In the genomic region with DNA sequence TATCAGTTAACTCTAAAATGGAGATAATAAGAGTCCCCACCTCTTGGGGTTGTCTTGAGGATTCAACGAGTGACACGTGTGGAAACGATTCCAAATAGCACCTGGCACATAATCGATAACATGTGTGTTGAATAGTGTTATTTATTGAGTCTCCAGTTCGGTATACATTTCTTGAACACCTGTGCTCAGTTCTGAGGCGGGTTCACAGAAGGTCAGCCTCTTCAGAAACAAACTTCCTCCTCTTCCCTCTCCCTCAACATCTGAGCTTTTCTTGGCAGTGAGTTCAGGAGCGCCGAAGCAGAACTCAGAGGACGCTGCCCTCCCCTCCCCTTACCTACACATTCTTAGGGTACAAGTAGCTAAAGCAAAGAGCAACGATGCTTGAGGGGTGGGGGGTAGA, we compare ENCODE assay signal across 8 cellular contexts. TPM values are rescaled to one million over a fixed set of nuclear protein-coding genes. Genes with fewer than 3 reads are reported as not detected.
DNase-seq lines count a peak whose midpoint lies in the region; ATAC-seq, FAIRE-seq and TF ChIP-seq lines count a peak whose summit lies in the region.

No MANE protein-coding gene starts in this region.

- FAIRE-seq in colon (lab: Jason Lieb, UNC), result peak; percentile 5

- H3K4me3 ChIP-seq in BLaER1 treated with 17β-estradiol and CSF1 and Interleukin-3, amounts not matched to agents 10 nM and 100 nM, result peak overlapping the region; percentile 66 to 85 (median 76)
- H3K4me3 ChIP-seq in Jurkat, Clone E6-1 (ENCODE audit: low read length), result peak overlapping the region; percentile 74

- peaks cover 15 to 55% (median 32%) of the 10 kb centered on the region in 10 experiments for H3K4me1 ChIP-seq in BLaER1 treated with 17β-estradiol and CSF1 and Interleukin-3, amounts not matched to agents 10 nM and 100 nM

- H4K20me1 ChIP-seq in BLaER1 treated with 17β-estradiol and CSF1 and Interleukin-3, amounts not matched to agents 10 nM and 100 nM, result peaks cover 6 to 44% (median 32%) of the 10 kb centered on the region in 11 experiments; a peak in 15 of 22 replicates

- H3K27me3 ChIP-seq in BLaER1 treated with 17β-estradiol and CSF1 and Interleukin-3, amounts not matched to agents 10 nM and 100 nM, result peaks cover 0 to 14% (median 0%) of the 10 kb centered on the region in 11 experiments; a peak in 3 of 22 replicates

- peaks cover 6 to 22% of the 10 kb centered on the region in 2 donors for H3K4me1 Mint-ChIP-seq in natural killer cell

- H3K9ac ChIP-seq in BLaER1 treated with 17β-estradiol and CSF1 and Interleukin-3, amounts not matched to agents 10 nM and 100 nM, result peak overlapping the region; percentile 75 to 92 (median 83)

- peak overlapping the region; percentile 66 to 88 (median 82) for H3K4me2 ChIP-seq in BLaER1 treated with 17β-estradiol and CSF1 and Interleukin-3, amounts not matched to agents 10 nM and 100 nM

- TF ChIP-seq CTCF in natural killer cell (IDR thresholded peaks at IDR 0.05), result no peak

- intact Hi-C loops in natural killer cell (cut with micrococcal nuclease), result loop anchor here (10.0 kb wide), 1 partner anchor 670 kb away; the partner anchor contains the start of gene RS1

- no peaks in the 10 kb centered on the region for H3K9me3 Mint-ChIP-seq in natural killer cell

- peak overlapping the region in 10 of 11 experiments; percentile 71 to 87 (median 78); a peak in 19 of 22 replicates for H3K27ac ChIP-seq in BLaER1 treated with 17β-estradiol and CSF1 and Interleukin-3, amounts not matched to agents 10 nM and 100 nM

- no peak for ATAC-seq in natural killer cell

- peaks cover 0 to 8% (median 0%) of the 10 kb centered on the region in 11 experiments; a peak in 1 of 22 replicates for H3K9me3 ChIP-seq in BLaER1 treated with 17β-estradiol and CSF1 and Interleukin-3, amounts not matched to agents 10 nM and 100 nM (replicated peaks in 1 of 11)

- no peaks in the 10 kb centered on the region for H3K36me3 Mint-ChIP-seq in natural killer cell

- DNase-seq in Jurkat, Clone E6-1 (ENCODE audit: low read depth, low spot score), result no peak
- DNase-seq in natural killer cell, result no peak
- DNase-seq in NCI-H2227 (lab: John Stamatoyannopoulos, UW; ENCODE audit: unreplicated experiment), result no peak
- DNase-seq in NCI-H526 (lab: John Stamatoyannopoulos, UW), result no peak
- DNase-seq in MV-4-11 (lab: John Stamatoyannopoulos, UW), result no peak
- DNase-seq in T1000 (lab: John Stamatoyannopoulos, UW), result no peak

- peaks cover 0 to 32% (median 2%) of the 10 kb centered on the region in 11 experiments; a peak in 12 of 22 replicates for H3K36me3 ChIP-seq in BLaER1 treated with 17β-estradiol and CSF1 and Interleukin-3, amounts not matched to agents 10 nM and 100 nM

- H3K27me3 Mint-ChIP-seq in natural killer cell (ENCODE audit: low read depth in 2 of 2), result peaks cover 0 to 13% of the 10 kb centered on the region in 2 donors

- peak overlapping the region; percentile 92 for H3K4me3 Mint-ChIP-seq in natural killer cell

- peak overlapping the region; percentile 80 to 93 for H3K27ac Mint-ChIP-seq in natural killer cell

RNA-seq across cellular contexts. Expression of gene PDHA1, which starts 0.9 kb away (rescaled TPM):
- 212 TPM for polyA plus RNA-seq in Jurkat, Clone E6-1 (2012; ENCODE audit: insufficient read depth, insufficient read length)
- total RNA-seq in natural killer cell, result 100 to 1,000 TPM; 131 to 164 (median 154) TPM
